In the genomic region with DNA sequence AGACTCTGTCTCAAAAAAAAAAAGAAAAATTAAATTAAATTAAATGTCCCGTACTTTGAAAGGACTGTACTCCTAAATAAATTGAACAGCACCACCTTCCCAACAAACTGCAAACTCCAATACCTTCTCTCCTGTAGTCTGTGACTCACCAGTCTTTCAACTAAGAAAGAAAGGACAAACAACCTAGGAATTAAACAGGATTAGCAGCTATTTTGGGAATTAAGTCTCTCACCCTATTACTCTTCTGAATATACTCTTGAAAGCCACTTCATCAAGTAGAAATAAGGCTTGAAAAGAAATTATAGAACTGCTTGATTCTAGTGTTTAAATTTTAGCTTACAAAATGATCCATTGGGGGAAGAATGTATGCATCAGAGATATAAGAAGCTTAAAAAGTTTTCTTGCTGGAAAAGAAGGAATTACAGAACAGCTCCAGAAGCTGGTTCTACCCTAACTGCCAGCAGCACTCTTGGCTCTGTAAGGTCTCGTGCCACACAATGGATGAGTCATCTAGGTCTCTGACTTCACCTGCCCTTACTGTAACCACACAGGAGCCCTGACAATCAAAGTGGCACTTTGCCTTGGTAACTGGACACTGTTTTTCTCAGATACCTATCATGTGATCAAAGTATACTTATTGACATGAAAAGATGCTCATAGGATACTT, we compare ENCODE assay signal across 8 cellular contexts. TPM values are rescaled to one million over a fixed set of nuclear protein-coding genes. Genes with fewer than 3 reads are reported as not detected.
DNase-seq lines count a peak whose midpoint lies in the region; ATAC-seq and TF ChIP-seq lines count a peak whose summit lies in the region.

No MANE protein-coding gene starts in this region.

- intact Hi-C loops in transverse colon (cut with DNase I; ENCODE audit: low total_unique reads): no loop called here
- intact Hi-C loops in testis (cut with DNase I; ENCODE audit: low total_unique reads): no loop called here

- peak; percentile 55 for ATAC-seq in activated CD8-positive, alpha-beta memory T cell treated with anti-CD3 and anti-CD28 coated beads, Interleukin-2, amount 10 ng/mL, durations not matched to agents 7 days and 5 days

- no peaks in the 10 kb centered on the region for H3K36me3 ChIP-seq in hepatocyte (replicated peaks; ENCODE audit: insufficient read depth, low read depth)
- peaks cover 0 to 6% (median 0%) of the 10 kb centered on the region in 4 donors for H3K36me3 ChIP-seq in transverse colon
- H3K36me3 ChIP-seq in testis (ENCODE audit: low read depth, missing control alignments): no peaks in the 10 kb centered on the region

- peaks cover 28% of the 10 kb centered on the region for H3K4me1 Mint-ChIP-seq in activated CD8-positive, alpha-beta memory T cell treated with anti-CD3 and anti-CD28 coated beads, Interleukin-2, amount 10 ng/mL, durations not matched to agents 7 days and 5 days

- no peaks in the 10 kb centered on the region for H3K9me2 ChIP-seq in hepatocyte (replicated peaks; ENCODE audit: insufficient read depth)

- peak; percentile 67 for DNase-seq in activated CD8-positive, alpha-beta memory T cell treated with anti-CD3 and anti-CD28 coated beads, Interleukin-2, amount 10 ng/mL, durations not matched to agents 7 days and 5 days
- no peak for DNase-seq in activated CD8-positive, alpha-beta memory T cell treated with anti-CD3 and anti-CD28 coated beads, Interleukin-2, amount 50 U/mL, for 48 hours
- DNase-seq in NCI-H128 (lab: John Stamatoyannopoulos, UW; ENCODE audit: unreplicated experiment) (peak; percentile 53), hepatocyte (ENCODE audit: low spot score) (peak; percentile 55), transverse colon (peak; percentile 27), 8988T (no peak), testis (no peak)
- peak; percentile 35 to 40 for DNase-seq in activated CD4-positive, alpha-beta T cell treated with anti-CD3 and anti-CD28 coated beads, Interleukin-2, amount 50 U/mL, for 48 hours

- peaks cover 5% of the 10 kb centered on the region for H3K36me3 Mint-ChIP-seq in activated CD8-positive, alpha-beta memory T cell treated with anti-CD3 and anti-CD28 coated beads, Interleukin-2, amount 10 ng/mL, durations not matched to agents 7 days and 5 days

- no peaks in the 10 kb centered on the region for H3K9me3 Mint-ChIP-seq in activated CD8-positive, alpha-beta memory T cell treated with anti-CD3 and anti-CD28 coated beads, Interleukin-2, amount 10 ng/mL, durations not matched to agents 7 days and 5 days (ENCODE audit: low read depth)

- 72% methylated on average over 2 of the region's 2 CpGs for WGBS in hepatocyte (ENCODE audit: low lambda C conversion rate, missing lambda C conversion rate)
- WGBS in transverse colon (ENCODE audit: low coverage in 1 of 2), 2 donors: 38 to 51% methylated on average over 2 of the region's 2 CpGs
- 82 to 83% methylated on average over 2 of the region's 2 CpGs for WGBS in testis, 2 donors

- peak overlapping the region; percentile 38 for H3K4me3 Mint-ChIP-seq in activated CD8-positive, alpha-beta memory T cell treated with anti-CD3 and anti-CD28 coated beads, Interleukin-2, amount 10 ng/mL, durations not matched to agents 7 days and 5 days

- no peak for TF ChIP-seq EP300 in transverse colon (IDR thresholded peaks at IDR 0.05; ENCODE audit: low read depth)

- H3K4me2 ChIP-seq in hepatocyte: no peak overlapping the region

- CTCF ChIA-PET in activated CD8-positive, alpha-beta memory T cell treated with anti-CD3 and anti-CD28 coated beads, Interleukin-2, amount 10 ng/mL, durations not matched to agents 7 days and 5 days (lab: Charles Lee): interaction anchor here (0.8 to 4.5 kb wide), 5 partner anchors 19 to 154 kb away, joined by 3 to 28 read pairs (median 5); a partner anchor contains a TSS

- H3K4me3 ChIP-seq in hepatocyte: no peak overlapping the region
- no peak overlapping the region for H3K4me3 ChIP-seq in transverse colon
- H3K4me3 ChIP-seq in testis: no peak overlapping the region

- no peaks in the 10 kb centered on the region for H3K9me3 ChIP-seq in hepatocyte (ENCODE audit: low read depth)
- no peaks in the 10 kb centered on the region for H3K9me3 ChIP-seq in transverse colon
- no peaks in the 10 kb centered on the region for H3K9me3 ChIP-seq in testis

- peaks cover 10% of the 10 kb centered on the region for H3K79me2 ChIP-seq in hepatocyte

- no peaks in the 10 kb centered on the region for H4K20me1 ChIP-seq in hepatocyte (ENCODE audit: insufficient read depth, poor library complexity, severe bottlenecking)

- in situ Hi-C loops in transverse colon (cut with MboI; ENCODE audit: low pct_ligation_motif_present in 1 of 4, low pct_unique_long_range_greater_than_20kb in 1 of 4, low sequenced_read_pairs in 3 of 4): no loop called here

- H3K27me3 ChIP-seq in hepatocyte: no peaks in the 10 kb centered on the region
- H3K27me3 ChIP-seq in transverse colon: no peaks in the 10 kb centered on the region
- H3K27me3 ChIP-seq in testis: no peaks in the 10 kb centered on the region

- H3K4me1 ChIP-seq in hepatocyte (ENCODE audit: insufficient read depth) (peaks cover 6% of the 10 kb centered on the region), transverse colon (peaks cover 0 to 39% (median 9%) of the 10 kb centered on the region in 4 donors), testis (peaks cover 8% of the 10 kb centered on the region)

- H3K27ac Mint-ChIP-seq in activated CD8-positive, alpha-beta memory T cell treated with anti-CD3 and anti-CD28 coated beads, Interleukin-2, amount 10 ng/mL, durations not matched to agents 7 days and 5 days: peak overlapping the region; percentile 59

- TF ChIP-seq CTCF in hepatocyte (IDR thresholded peaks at IDR 0.05; ENCODE audit: poor library complexity) (no peak), transverse colon (IDR thresholded peaks at IDR 0.05) (no peak), testis (IDR thresholded peaks at IDR 0.05) (no peak)

- H2AFZ ChIP-seq in hepatocyte: no peak overlapping the region

- no peak for TF ChIP-seq POLR2A in transverse colon (IDR thresholded peaks at IDR 0.05)
- no peak for TF ChIP-seq POLR2A in testis (IDR thresholded peaks at IDR 0.05)

- H3K27me3 Mint-ChIP-seq in activated CD8-positive, alpha-beta memory T cell treated with anti-CD3 and anti-CD28 coated beads, Interleukin-2, amount 10 ng/mL, durations not matched to agents 7 days and 5 days: no peaks in the 10 kb centered on the region

- peak overlapping the region; percentile 91 for H3K27ac ChIP-seq in hepatocyte
- peak overlapping the region in 2 of 4 donors; percentile 44 to 83 for H3K27ac ChIP-seq in transverse colon
- no peak overlapping the region for H3K27ac ChIP-seq in testis

RNA-seq across cellular contexts. Expression of a gene that starts 57.0 kb away (rescaled TPM):
- 10 to 100 TPM; 55.0 to 56.3 TPM for total RNA-seq in activated CD8-positive, alpha-beta memory T cell treated with anti-CD3 and anti-CD28 coated beads, Interleukin-2, amount 10 ng/mL, durations not matched to agents 7 days and 5 days
- total RNA-seq in hepatocyte: 38.8 and 43.3 TPM in 2 replicates
- 53.3 and 69.0 TPM in 2 replicates for polyA plus RNA-seq in hepatocyte
- 10 to 100 TPM; 17.5 to 32.5 (median 21.0) TPM for total RNA-seq in transverse colon
- 10 to 100 TPM; 34.3 to 36.5 TPM for total RNA-seq in testis
- 33.5 TPM for polyA plus RNA-seq in testis (ENCODE audit: insufficient read depth, low read depth, low replicate concordance)

RNA-seq across cellular contexts. Expression of a gene that starts 59.2 kb away (rescaled TPM):
- 10 to 100 TPM; 36.4 to 64.2 TPM for total RNA-seq in activated CD8-positive, alpha-beta memory T cell treated with anti-CD3 and anti-CD28 coated beads, Interleukin-2, amount 10 ng/mL, durations not matched to agents 7 days and 5 days
- total RNA-seq in hepatocyte (84.4 and 93.3 TPM in 2 replicates), transverse colon (100 to 1,000 TPM; 151 to 259 (median 243) TPM), testis (10 to 100 TPM; 41.0 to 42.8 TPM)
- polyA plus RNA-seq in hepatocyte (54.8 and 59.7 TPM in 2 replicates), testis (ENCODE audit: insufficient read depth, low read depth, low replicate concordance) (37.8 TPM)

Comparison
In these comparisons a context has a peak if more than half of its experiments do, and no peak if none do; other contexts are left out.
1. DNase-seq: peak in activated CD8-positive, alpha-beta memory T cell treated with anti-CD3 and anti-CD28 coated beads, Interleukin-2, amount 10 ng/mL, durations not matched to agents 7 days and 5 days (single experiment), NCI-H128 (single experiment), activated CD4-positive, alpha-beta T cell treated with anti-CD3 and anti-CD28 coated beads, Interleukin-2, amount 50 U/mL, for 48 hours (2 of 2), hepatocyte (single experiment) and transverse colon (single experiment); none in activated CD8-positive, alpha-beta memory T cell treated with anti-CD3 and anti-CD28 coated beads, Interleukin-2, amount 50 U/mL, for 48 hours (single experiment), 8988T (single experiment) and testis (single experiment).